In the genomic region with DNA sequence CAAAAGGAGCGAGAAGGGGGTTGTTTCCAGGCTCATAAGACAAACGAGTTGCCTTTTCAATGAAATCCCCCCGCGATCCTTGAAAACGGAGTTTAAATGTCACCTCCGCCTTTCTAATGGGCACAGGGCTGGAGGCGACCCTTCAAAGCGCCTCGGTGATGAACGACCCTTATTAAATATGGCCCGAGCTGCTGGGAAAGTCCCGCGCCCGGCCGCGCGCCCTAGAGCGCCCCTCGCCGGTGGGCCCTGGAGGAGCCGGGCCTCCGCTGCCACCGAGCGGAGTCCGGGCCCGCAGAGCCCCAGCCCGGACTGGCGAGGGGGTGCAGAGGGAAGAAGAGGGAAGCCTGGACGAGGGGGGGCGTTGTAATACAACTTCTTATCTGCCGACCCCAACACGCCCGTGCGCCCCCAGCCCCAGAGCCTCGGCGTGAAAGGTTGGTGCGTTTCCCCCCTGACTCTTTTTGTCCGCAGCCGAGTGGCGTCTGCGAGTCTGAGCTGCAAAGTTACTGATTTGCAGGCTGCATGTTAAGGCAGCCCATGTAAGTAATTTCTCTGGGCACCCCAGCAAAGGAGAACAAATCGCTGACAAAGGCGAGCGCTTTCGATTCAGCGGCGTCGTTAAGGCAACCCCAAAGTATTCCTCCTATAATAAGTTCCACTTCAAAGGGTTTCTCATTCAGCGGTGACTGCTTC, we compare ENCODE assay signal across 11 cellular contexts. TPM values are rescaled to one million over a fixed set of nuclear protein-coding genes. Genes with fewer than 3 reads are reported as not detected.
DNase-seq lines count a peak whose midpoint lies in the region; TF ChIP-seq lines count a peak whose summit lies in the region.
"Had no signal": no experiment of that assay in that cellular context is flagged by ENCODE, and none has a peak within 500 bp of the region (broad histone marks: within the 10 kb centered on the region; RNA-seq: fewer than 3 reads in every experiment).

No MANE protein-coding gene starts in this region.

- DNase-seq in activated naive CD4-positive, alpha-beta T cell treated with anti-CD3 and anti-CD28 coated beads for 36 hours, result no peak
- DNase-seq in activated naive CD8-positive, alpha-beta T cell treated with anti-CD3 and anti-CD28 coated beads for 36 hours, result no peak
- DNase-seq in iPS-NIHi11 (ENCODE audit: low spot score), result peak; percentile 56
- peak; percentile 63 for DNase-seq in superior temporal gyrus (ENCODE audit: extremely low spot score)
- DNase-seq in NCI-H446 treated with DMSO at 0.1 percent for 48 hours (lab: John Stamatoyannopoulos, UW), result no peak
- no peak for DNase-seq in amniotic stem cell (lab: John Stamatoyannopoulos, UW)
- DNase-seq in testis, result no peak
- DNase-seq: SIG-M5 had no signal

- no peak for TF ChIP-seq CTCF in testis (IDR thresholded peaks at IDR 0.05)

- H3K4me3 Mint-ChIP-seq in activated naive CD4-positive, alpha-beta T cell treated with anti-CD3 and anti-CD28 coated beads, Interleukin-2, amount 50 U/mL, for 24 hours, result peak overlapping the region; percentile 54
- no peak overlapping the region for H3K4me3 Mint-ChIP-seq in activated naive CD4-positive, alpha-beta T cell treated with anti-CD3 and anti-CD28 coated beads for 36 hours
- H3K4me3 Mint-ChIP-seq in activated naive CD8-positive, alpha-beta T cell treated with anti-CD3 and anti-CD28 coated beads for 36 hours, result peak overlapping the region; percentile 40

- no peaks in the 10 kb centered on the region for H3K9me3 Mint-ChIP-seq in activated naive CD4-positive, alpha-beta T cell treated with anti-CD3 and anti-CD28 coated beads, Interleukin-2, amount 50 U/mL, for 24 hours
- no peaks in the 10 kb centered on the region for H3K9me3 Mint-ChIP-seq in activated naive CD4-positive, alpha-beta T cell treated with anti-CD3 and anti-CD28 coated beads for 36 hours
- no peaks in the 10 kb centered on the region for H3K9me3 Mint-ChIP-seq in activated naive CD8-positive, alpha-beta T cell treated with anti-CD3 and anti-CD28 coated beads for 36 hours

- peaks cover 23% of the 10 kb centered on the region for H3K4me1 ChIP-seq in testis

- H3K4me1 Mint-ChIP-seq in activated naive CD4-positive, alpha-beta T cell treated with anti-CD3 and anti-CD28 coated beads, Interleukin-2, amount 50 U/mL, for 24 hours, result peaks cover 19% of the 10 kb centered on the region
- peaks cover 23% of the 10 kb centered on the region for H3K4me1 Mint-ChIP-seq in activated naive CD4-positive, alpha-beta T cell treated with anti-CD3 and anti-CD28 coated beads for 36 hours (ENCODE audit: low read depth)
- peaks cover 22% of the 10 kb centered on the region for H3K4me1 Mint-ChIP-seq in activated naive CD8-positive, alpha-beta T cell treated with anti-CD3 and anti-CD28 coated beads for 36 hours

- peaks cover 5% of the 10 kb centered on the region for H3K27me3 ChIP-seq in testis

- H3K36me3 Mint-ChIP-seq in activated naive CD4-positive, alpha-beta T cell treated with anti-CD3 and anti-CD28 coated beads, Interleukin-2, amount 50 U/mL, for 24 hours, result peaks cover 1% of the 10 kb centered on the region
- no peaks in the 10 kb centered on the region for H3K36me3 Mint-ChIP-seq in activated naive CD4-positive, alpha-beta T cell treated with anti-CD3 and anti-CD28 coated beads for 36 hours (ENCODE audit: low read depth)
- H3K36me3 Mint-ChIP-seq in activated naive CD8-positive, alpha-beta T cell treated with anti-CD3 and anti-CD28 coated beads for 36 hours, result no peaks in the 10 kb centered on the region

- 5 to 7% methylated on average over 20 to 49 of the region's 49 CpGs for WGBS in testis, 2 donors

- CTCF ChIA-PET in activated naive CD4-positive, alpha-beta T cell treated with anti-CD3 and anti-CD28 coated beads for 36 hours (lab: Charles Lee), result interaction anchor here (1.0 kb wide), 1 partner anchor 59 kb away, joined by 3 read pairs; no protein-coding TSS in a partner anchor

- H3K27ac ChIP-seq in testis, result no peak overlapping the region
- H3K27ac ChIP-seq: neutrophil had no signal

- intact Hi-C loops in activated naive CD4-positive, alpha-beta T cell treated with anti-CD3 and anti-CD28 coated beads for 36 hours (cut with micrococcal nuclease), result loop anchor here (1.0 to 10.0 kb wide), 4 partner anchors 8 to 515 kb away; no protein-coding TSS in a partner anchor
- intact Hi-C loops in testis (cut with DNase I; ENCODE audit: low total_unique reads), result no loop called here

- no peak overlapping the region for H3K27ac Mint-ChIP-seq in activated naive CD4-positive, alpha-beta T cell treated with anti-CD3 and anti-CD28 coated beads, Interleukin-2, amount 50 U/mL, for 24 hours
- H3K27ac Mint-ChIP-seq in activated naive CD4-positive, alpha-beta T cell treated with anti-CD3 and anti-CD28 coated beads for 36 hours, result no peak overlapping the region
- no peak overlapping the region for H3K27ac Mint-ChIP-seq in activated naive CD8-positive, alpha-beta T cell treated with anti-CD3 and anti-CD28 coated beads for 36 hours

- TF ChIP-seq POLR2A in testis (IDR thresholded peaks at IDR 0.05), result no peak

- no peak overlapping the region for H3K4me3 ChIP-seq in testis

- no peaks in the 10 kb centered on the region for H3K9me3 ChIP-seq in testis
- H3K9me3 ChIP-seq: neutrophil had no signal

- H3K27me3 Mint-ChIP-seq in activated naive CD4-positive, alpha-beta T cell treated with anti-CD3 and anti-CD28 coated beads, Interleukin-2, amount 50 U/mL, for 24 hours, result peaks cover 62% of the 10 kb centered on the region
- peaks cover 79% of the 10 kb centered on the region for H3K27me3 Mint-ChIP-seq in activated naive CD4-positive, alpha-beta T cell treated with anti-CD3 and anti-CD28 coated beads for 36 hours (ENCODE audit: low read depth)
- H3K27me3 Mint-ChIP-seq in activated naive CD8-positive, alpha-beta T cell treated with anti-CD3 and anti-CD28 coated beads for 36 hours, result peaks cover 90% of the 10 kb centered on the region

- H3K36me3 ChIP-seq in testis (ENCODE audit: low read depth, missing control alignments), result no peaks in the 10 kb centered on the region
- H3K36me3 ChIP-seq: neutrophil had no signal

RNA-seq across cellular contexts. Expression of a gene that starts 11.9 kb away (rescaled TPM):
- not detected for total RNA-seq in activated naive CD4-positive, alpha-beta T cell treated with anti-CD3 and anti-CD28 coated beads for 36 hours
- not detected for total RNA-seq in activated naive CD8-positive, alpha-beta T cell treated with anti-CD3 and anti-CD28 coated beads for 36 hours
- total RNA-seq in testis, result 1 to 10 TPM; 2.0 to 3.0 TPM
- 6.9 TPM for polyA plus RNA-seq in testis (ENCODE audit: insufficient read depth, low read depth, low replicate concordance)

RNA-seq across cellular contexts. Expression of a gene that starts 21.9 kb away (rescaled TPM):
- not detected for total RNA-seq in activated naive CD4-positive, alpha-beta T cell treated with anti-CD3 and anti-CD28 coated beads for 36 hours
- total RNA-seq in activated naive CD8-positive, alpha-beta T cell treated with anti-CD3 and anti-CD28 coated beads for 36 hours, result not detected
- 1 to 10 TPM; 1.3 to 6.9 TPM for total RNA-seq in testis
- 11.5 TPM for polyA plus RNA-seq in testis (ENCODE audit: insufficient read depth, low read depth, low replicate concordance)
- total RNA-seq: subcutaneous adipose tissue had no signal

Comparison
In these comparisons a context has a peak if more than half of its experiments do, and no peak if none do; other contexts are left out.
1. DNase-seq: peak in iPS-NIHi11 (single experiment) and superior temporal gyrus (single experiment); none in activated naive CD4-positive, alpha-beta T cell treated with anti-CD3 and anti-CD28 coated beads for 36 hours (single experiment), activated naive CD8-positive, alpha-beta T cell treated with anti-CD3 and anti-CD28 coated beads for 36 hours (single experiment), NCI-H446 treated with DMSO at 0.1 percent for 48 hours (single experiment), amniotic stem cell (single experiment) and testis (single experiment).